1 cellular context compared by ENCODE assay signal in genomic region chr12:109875572-109876131, GRCh38.
TF ChIP-seq lines count a peak whose summit lies in the region.

No MANE protein-coding gene starts in this region.

TF ChIP-seq in HepG2, 621 proteins besides CTCF, POLR2A, EP300 and RAD21:
- TF ChIP-seq ARID5B (CRISPR knock-in tag; IDR thresholded peaks at IDR 0.05) (0 out of 2 replicates have a peak, but pooled peaks have one; percentile 28), ZNF44 (CRISPR knock-in tag; IDR thresholded peaks at IDR 0.05) (no peak), SOX6 (IDR thresholded peaks at IDR 0.05) (no peak), SOX6 (CRISPR knock-in tag; IDR thresholded peaks at IDR 0.05) (peak; percentile 43), NR2F6 (IDR thresholded peaks at IDR 0.05) (no peak), NR2F6 (CRISPR knock-in tag; IDR thresholded peaks at IDR 0.05) (0 out of 2 replicates have a peak, but pooled peaks have one; percentile 14), ZSCAN31 (CRISPR knock-in tag; IDR thresholded peaks at IDR 0.05; ENCODE audit: low read depth) (no peak), ZBTB33 (CRISPR knock-in tag; IDR thresholded peaks at IDR 0.05) (0 out of 2 replicates have a peak, but pooled peaks have one; percentile 39), SOX13 (IDR thresholded peaks at IDR 0.05) (no peak), SOX13 (CRISPR knock-in tag; conservative IDR thresholded peaks at IDR 0.05 in 1 of 2, IDR thresholded peaks at IDR 0.05 in 1 of 2) (peak in 1 of 2 experiments; percentile 25; a peak in 1 of 4 replicates), HOXA3 (CRISPR knock-in tag; IDR thresholded peaks at IDR 0.05) (no peak), HNRNPK (IDR thresholded peaks at IDR 0.05; ENCODE audit: low read depth, low read length, poor library complexity, severe bottlenecking) (no peak), ZNF451 (CRISPR knock-in tag; IDR thresholded peaks at IDR 0.05) (no peak), ZNF580 (CRISPR knock-in tag; IDR thresholded peaks at IDR 0.05; ENCODE audit: borderline replicate concordance, low read depth) (no peak), MLLT10 (CRISPR knock-in tag; IDR thresholded peaks at IDR 0.05) (no peak)
- TF ChIP-seq, protein P1, sequence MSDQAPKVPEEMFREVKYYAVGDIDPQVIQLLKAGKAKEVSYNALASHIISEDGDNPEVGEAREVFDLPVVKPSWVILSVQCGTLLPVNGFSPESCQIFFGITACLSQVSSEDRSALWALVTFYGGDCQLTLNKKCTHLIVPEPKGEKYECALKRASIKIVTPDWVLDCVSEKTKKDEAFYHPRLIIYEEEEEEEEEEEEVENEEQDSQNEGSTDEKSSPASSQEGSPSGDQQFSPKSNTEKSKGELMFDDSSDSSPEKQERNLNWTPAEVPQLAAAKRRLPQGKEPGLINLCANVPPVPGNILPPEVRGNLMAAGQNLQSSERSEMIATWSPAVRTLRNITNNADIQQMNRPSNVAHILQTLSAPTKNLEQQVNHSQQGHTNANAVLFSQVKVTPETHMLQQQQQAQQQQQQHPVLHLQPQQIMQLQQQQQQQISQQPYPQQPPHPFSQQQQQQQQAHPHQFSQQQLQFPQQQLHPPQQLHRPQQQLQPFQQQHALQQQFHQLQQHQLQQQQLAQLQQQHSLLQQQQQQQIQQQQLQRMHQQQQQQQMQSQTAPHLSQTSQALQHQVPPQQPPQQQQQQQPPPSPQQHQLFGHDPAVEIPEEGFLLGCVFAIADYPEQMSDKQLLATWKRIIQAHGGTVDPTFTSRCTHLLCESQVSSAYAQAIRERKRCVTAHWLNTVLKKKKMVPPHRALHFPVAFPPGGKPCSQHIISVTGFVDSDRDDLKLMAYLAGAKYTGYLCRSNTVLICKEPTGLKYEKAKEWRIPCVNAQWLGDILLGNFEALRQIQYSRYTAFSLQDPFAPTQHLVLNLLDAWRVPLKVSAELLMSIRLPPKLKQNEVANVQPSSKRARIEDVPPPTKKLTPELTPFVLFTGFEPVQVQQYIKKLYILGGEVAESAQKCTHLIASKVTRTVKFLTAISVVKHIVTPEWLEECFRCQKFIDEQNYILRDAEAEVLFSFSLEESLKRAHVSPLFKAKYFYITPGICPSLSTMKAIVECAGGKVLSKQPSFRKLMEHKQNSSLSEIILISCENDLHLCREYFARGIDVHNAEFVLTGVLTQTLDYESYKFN (CRISPR knock-in tag; conservative IDR thresholded peaks at IDR 0.05): peak; percentile 31; the same call in 1 of the 2 replicates
